Comparison of ENCODE assay signal across 1 cellular context in genomic region chr20:58693226-58694006, GRCh38.
TF ChIP-seq lines count a peak whose summit lies in the region.

No MANE protein-coding gene starts in this region.

TF ChIP-seq in IMR-90, 13 proteins besides CTCF, POLR2A, EP300 and RAD21:
- TF ChIP-seq ELK1 (IDR thresholded peaks at IDR 0.05; ENCODE audit: borderline replicate concordance, low read depth, low read length): no peak
